ENCODE assay signal across 8 cellular contexts in the genomic region with DNA sequence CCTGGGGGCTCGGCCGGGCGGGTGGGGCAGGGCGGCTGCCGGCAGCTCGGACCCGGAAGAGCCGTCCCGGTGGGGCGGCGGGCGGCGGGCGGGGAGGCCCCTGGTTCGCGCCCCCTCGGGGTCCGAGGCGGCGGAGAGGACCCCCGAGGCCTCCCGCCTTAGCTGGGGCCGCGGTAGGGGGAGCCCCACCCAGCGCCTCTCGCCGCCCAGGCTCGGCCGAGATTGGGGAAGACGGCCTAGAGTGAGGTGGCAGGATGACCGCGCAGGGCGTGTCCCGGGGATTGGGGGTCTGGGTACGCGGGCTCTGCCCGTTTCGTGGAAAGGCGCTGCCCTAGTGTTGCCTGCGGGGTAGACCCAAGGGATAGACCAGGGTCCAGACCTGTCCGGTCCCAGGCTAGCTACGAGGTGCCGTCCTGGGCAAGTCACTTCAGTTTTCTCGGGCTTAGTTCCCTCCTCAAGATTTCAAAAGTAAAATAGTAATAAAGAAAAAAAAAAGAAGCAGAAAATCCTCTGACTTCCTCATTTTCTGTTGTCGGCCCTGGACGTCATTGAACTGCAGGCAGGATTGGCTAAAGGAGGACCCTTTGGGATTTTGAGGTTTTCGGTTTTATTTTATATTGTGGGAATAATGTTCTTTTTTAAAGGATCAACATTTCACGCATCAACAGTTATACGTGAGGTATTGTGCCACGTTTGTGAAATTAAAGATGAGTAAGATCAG. TPM values are rescaled to one million over a fixed set of nuclear protein-coding genes. Genes with fewer than 3 reads are reported as not detected.
A peak's percentile ranks its signal among the peaks of the same experiment; 100 is the strongest.
DNase-seq lines count a peak whose midpoint lies in the region; ATAC-seq and TF ChIP-seq lines count a peak whose summit lies in the region.

No MANE protein-coding gene starts in this region.

- H3K79me2 ChIP-seq in OCI-LY7 (ENCODE audit: insufficient read depth, low read depth, low read length) (peaks cover 50% of the 10 kb centered on the region), neural cell (replicated peaks; ENCODE audit: insufficient read depth, low read length) (no peaks in the 10 kb centered on the region)

- H3K9me3 ChIP-seq in OCI-LY7 (ENCODE audit: low read length) (no peaks in the 10 kb centered on the region), neural cell (ENCODE audit: low read length) (no peaks in the 10 kb centered on the region)

- ATAC-seq in GM18868 (IDR thresholded peaks at IDR 0.05; ENCODE audit: unreplicated experiment) = peak; percentile 49
- peak; percentile 43 for ATAC-seq in HG03097 (IDR thresholded peaks at IDR 0.05; ENCODE audit: low FRiP score, unreplicated experiment)

- TF ChIP-seq RAD21 in neural cell (conservative IDR thresholded peaks at IDR 0.05) = no peak

- peaks cover 26% of the 10 kb centered on the region for H3K4me1 ChIP-seq in OCI-LY7 (ENCODE audit: insufficient read depth, low read length, poor library complexity, severe bottlenecking)

- DNase-seq in 8988T = peak; percentile 22
- DNase-seq in OCI-LY7 (ENCODE audit: low spot score) = peak; percentile 76
- peak; percentile 30 for DNase-seq in activated T-helper 1 cell treated with Interleukin-2 at 50 U/mL for 16 hours (ENCODE audit: low read depth)
- peak; percentile 43 for DNase-seq in fibroblast of pulmonary artery (ENCODE audit: low read depth)

- TF ChIP-seq CTCF in OCI-LY7 (conservative IDR thresholded peaks at IDR 0.05; ENCODE audit: low read length) (0 out of 2 replicates have a peak, but pooled peaks have one; percentile 20), fibroblast of pulmonary artery (IDR thresholded peaks at IDR 0.05; ENCODE audit: low read length, missing control alignments) (no peak), neural cell (IDR thresholded peaks at IDR 0.05; ENCODE audit: poor library complexity, severe bottlenecking) (peak; percentile 9)

- POLR2A ChIA-PET in OCI-LY7 (lab: Charles Lee) = interaction anchor here (0.5 to 2.8 kb wide), 10 partner anchors 11 to 156 kb away, joined by 3 to 25 read pairs (median 5); no protein-coding TSS in a partner anchor

- no peak for TF ChIP-seq EP300 in neural cell (conservative IDR thresholded peaks at IDR 0.05; ENCODE audit: poor library complexity, severe bottlenecking)

- H4K20me1 ChIP-seq in OCI-LY7 (ENCODE audit: insufficient read depth, low read length) = peaks cover 11% of the 10 kb centered on the region
- no peaks in the 10 kb centered on the region for H4K20me1 ChIP-seq in neural cell (ENCODE audit: insufficient read depth)

- peaks cover 31% of the 10 kb centered on the region for H3K36me3 ChIP-seq in OCI-LY7 (ENCODE audit: insufficient read depth, low read length)
- no peaks in the 10 kb centered on the region for H3K36me3 ChIP-seq in neural cell (ENCODE audit: insufficient read depth, low read length)

- H3K9ac ChIP-seq in neural cell (ENCODE audit: low read length) = peak overlapping the region; percentile 69

- no peaks in the 10 kb centered on the region for H3K27me3 ChIP-seq in neural cell (ENCODE audit: insufficient read depth, low read depth, low read length)

- peak overlapping the region; percentile 71 for H3K27ac ChIP-seq in OCI-LY7 (ENCODE audit: low read depth, low read length, poor library complexity, severe bottlenecking)
- H3K27ac ChIP-seq in neural cell (ENCODE audit: low read length) = no peak overlapping the region
- peak overlapping the region; percentile 74 for H3K27ac ChIP-seq in temporal lobe (ENCODE audit: low read depth, low read length)

- intact Hi-C loops in OCI-LY7 (cut with micrococcal nuclease; ENCODE audit: unreplicated experiment) = loop anchor here (5.0 kb wide), 1 partner anchor 544 kb away; a partner anchor contains a TSS

- no peaks in the 10 kb centered on the region for H3K9me2 ChIP-seq in OCI-LY7 (ENCODE audit: insufficient read depth, low read length)
- H3K9me2 ChIP-seq in neural cell (ENCODE audit: insufficient read depth, low read length) = no peaks in the 10 kb centered on the region

- H3F3A ChIP-seq in neural cell (ENCODE audit: insufficient read depth, low read length, poor library complexity, severe bottlenecking) = no peaks in the 10 kb centered on the region

- no TSS peak for BruUV-seq in OCI-LY7 (replicated peaks; lab: Mats Ljungman, UMichigan)

- CTCF ChIA-PET in OCI-LY7 (lab: Charles Lee; ENCODE audit: unreplicated experiment) = interaction anchor here (0.7 to 1.1 kb wide), 3 partner anchors 37 to 95 kb away, joined by 3 read pairs; no protein-coding TSS in a partner anchor

- H3K4me3 ChIP-seq in OCI-LY7 (ENCODE audit: low read depth, low read length, poor library complexity, severe bottlenecking) (peak overlapping the region; percentile 84), fibroblast of pulmonary artery (replicated peaks; ENCODE audit: low read depth, low read length) (peak overlapping the region; percentile 78), neural cell (ENCODE audit: low read length) (peak overlapping the region; percentile 91)

- H2AFZ ChIP-seq in OCI-LY7 (ENCODE audit: low read length) (peak overlapping the region; percentile 52), neural cell (ENCODE audit: low read depth, low read length) (peak overlapping the region; percentile 45)

- peak overlapping the region; percentile 73 for H3K4me2 ChIP-seq in OCI-LY7 (ENCODE audit: low read length)
- peak overlapping the region; percentile 97 for H3K4me2 ChIP-seq in neural cell (ENCODE audit: low read length)

TF ChIP-seq in neural cell, 6 proteins besides CTCF, POLR2A, EP300 and RAD21:
- TF ChIP-seq MXI1 (conservative IDR thresholded peaks at IDR 0.05; ENCODE audit: poor library complexity, severe bottlenecking) (no peak), EZH2 (IDR thresholded peaks at IDR 0.05; ENCODE audit: borderline replicate concordance, insufficient read depth, low read length, poor library complexity, severe bottlenecking) (no peak), SMC3 (conservative IDR thresholded peaks at IDR 0.05; ENCODE audit: poor library complexity) (no peak), TAF1 (IDR thresholded peaks at IDR 0.05; ENCODE audit: low read depth) (no peak), POLR2AphosphoS5 (IDR thresholded peaks at IDR 0.05) (no peak)
- TF ChIP-seq, protein P1, sequence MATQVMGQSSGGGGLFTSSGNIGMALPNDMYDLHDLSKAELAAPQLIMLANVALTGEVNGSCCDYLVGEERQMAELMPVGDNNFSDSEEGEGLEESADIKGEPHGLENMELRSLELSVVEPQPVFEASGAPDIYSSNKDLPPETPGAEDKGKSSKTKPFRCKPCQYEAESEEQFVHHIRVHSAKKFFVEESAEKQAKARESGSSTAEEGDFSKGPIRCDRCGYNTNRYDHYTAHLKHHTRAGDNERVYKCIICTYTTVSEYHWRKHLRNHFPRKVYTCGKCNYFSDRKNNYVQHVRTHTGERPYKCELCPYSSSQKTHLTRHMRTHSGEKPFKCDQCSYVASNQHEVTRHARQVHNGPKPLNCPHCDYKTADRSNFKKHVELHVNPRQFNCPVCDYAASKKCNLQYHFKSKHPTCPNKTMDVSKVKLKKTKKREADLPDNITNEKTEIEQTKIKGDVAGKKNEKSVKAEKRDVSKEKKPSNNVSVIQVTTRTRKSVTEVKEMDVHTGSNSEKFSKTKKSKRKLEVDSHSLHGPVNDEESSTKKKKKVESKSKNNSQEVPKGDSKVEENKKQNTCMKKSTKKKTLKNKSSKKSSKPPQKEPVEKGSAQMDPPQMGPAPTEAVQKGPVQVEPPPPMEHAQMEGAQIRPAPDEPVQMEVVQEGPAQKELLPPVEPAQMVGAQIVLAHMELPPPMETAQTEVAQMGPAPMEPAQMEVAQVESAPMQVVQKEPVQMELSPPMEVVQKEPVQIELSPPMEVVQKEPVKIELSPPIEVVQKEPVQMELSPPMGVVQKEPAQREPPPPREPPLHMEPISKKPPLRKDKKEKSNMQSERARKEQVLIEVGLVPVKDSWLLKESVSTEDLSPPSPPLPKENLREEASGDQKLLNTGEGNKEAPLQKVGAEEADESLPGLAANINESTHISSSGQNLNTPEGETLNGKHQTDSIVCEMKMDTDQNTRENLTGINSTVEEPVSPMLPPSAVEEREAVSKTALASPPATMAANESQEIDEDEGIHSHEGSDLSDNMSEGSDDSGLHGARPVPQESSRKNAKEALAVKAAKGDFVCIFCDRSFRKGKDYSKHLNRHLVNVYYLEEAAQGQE (IDR thresholded peaks at IDR 0.05; ENCODE audit: borderline replicate concordance) = no peak

RNA-seq across cellular contexts. Expression of a gene that starts 0.6 kb away (rescaled TPM):
- total RNA-seq in OCI-LY7 (2014; rRNA removed; shearing (Covaris generic)) = 98.7 and 147 TPM in 2 replicates
- total RNA-seq in OCI-LY7 (2022) (114 and 120 TPM in 2 replicates), temporal lobe (43.5 TPM)
- 16.6 and 21.2 TPM in 2 replicates for polyA plus RNA-seq in neural cell
- polyA minus RNA-seq in neural cell = 21.7 and 36.7 TPM in 2 replicates

RNA-seq across cellular contexts. Expression of a gene that starts 36.5 kb away (rescaled TPM):
- 0.49 and 1.2 TPM in 2 replicates for total RNA-seq in OCI-LY7 (2014; rRNA removed; shearing (Covaris generic))
- total RNA-seq in OCI-LY7 (2022) = 1.3 and 1.6 TPM in 2 replicates
- polyA plus RNA-seq in neural cell = 6.8 and 7.0 TPM in 2 replicates
- 9.5 and 28.0 TPM in 2 replicates for polyA minus RNA-seq in neural cell
- 6.9 TPM for total RNA-seq in temporal lobe

Comparison
In these comparisons a context has a peak if more than half of its experiments do, and no peak if none do; other contexts are left out.
1. DNase-seq: peak in every context shown above with its lines; median percentile 76 in OCI-LY7; 43 in fibroblast of pulmonary artery; 30 in activated T-helper 1 cell treated with Interleukin-2 at 50 U/mL for 16 hours; 22 in 8988T.